9 cellular contexts compared by ENCODE assay signal in genomic region chr1:213564215-213564659, GRCh38.
A peak's percentile ranks its signal among the peaks of the same experiment; 100 is the strongest.
DNase-seq lines count a peak whose midpoint lies in the region; ATAC-seq, FAIRE-seq and TF ChIP-seq lines count a peak whose summit lies in the region.
"Had no signal": no experiment of that assay in that cellular context is flagged by ENCODE, and none has a peak within 500 bp of the region (broad histone marks: within the 10 kb centered on the region; RNA-seq: fewer than 3 reads in every experiment).

No MANE protein-coding gene starts in this region.

- H3K9me2 ChIP-seq in Loucy (replicated peaks; ENCODE audit: low read depth, low read length): no peaks in the 10 kb centered on the region

- no peak overlapping the region for H3K27ac ChIP-seq in keratinocyte (ENCODE audit: control insufficient read depth, insufficient read depth, low read length)

- no peaks in the 10 kb centered on the region for H3K4me1 Mint-ChIP-seq in T-helper 17 cell
- no peaks in the 10 kb centered on the region for H3K4me1 Mint-ChIP-seq in natural killer cell
- H3K4me1 Mint-ChIP-seq: central memory CD8-positive, alpha-beta T cell had no signal

- ATAC-seq in T-helper 17 cell (no peak), HG03460 (IDR thresholded peaks at IDR 0.05; ENCODE audit: unreplicated experiment) (no peak), natural killer cell (no peak)

- no peak for FAIRE-seq in keratinocyte (lab: Jason Lieb, UNC)

- intact Hi-C loops in natural killer cell (cut with micrococcal nuclease): no loop called here

- H3K4me2 ChIP-seq in Loucy (ENCODE audit: low read depth, low read length, poor library complexity, severe bottlenecking): no peak overlapping the region
- no peak overlapping the region for H3K4me2 ChIP-seq in keratinocyte (ENCODE audit: control insufficient read depth, extremely low read depth, insufficient read depth, low read depth, low read length)

- TF ChIP-seq CTCF in Loucy (conservative IDR thresholded peaks at IDR 0.05; ENCODE audit: low read length): peak; percentile 66
- peak; percentile 44 to 70 (median 54) for TF ChIP-seq CTCF in keratinocyte (optimal IDR thresholded peaks at IDR 0.05 in 1 of 3, IDR thresholded peaks at IDR 0.05 in 1 of 3, conservative IDR thresholded peaks at IDR 0.05 in 1 of 3; ENCODE audit: extremely low read depth in 1 of 3, insufficient read depth in 2 of 3, low read length in 3 of 3)
- TF ChIP-seq CTCF in natural killer cell (IDR thresholded peaks at IDR 0.05): no peak

- no peak overlapping the region for H3K4me3 ChIP-seq in Loucy (ENCODE audit: low read length, poor library complexity, severe bottlenecking)
- no peak overlapping the region for H3K4me3 ChIP-seq in keratinocyte (ENCODE audit: control insufficient read depth in 2 of 3, extremely low read depth in 1 of 3, insufficient read depth in 2 of 3, low read depth in 1 of 3, low read length in 3 of 3)

- no peaks in the 10 kb centered on the region for H3K36me3 Mint-ChIP-seq in T-helper 17 cell (ENCODE audit: low read depth)
- no peaks in the 10 kb centered on the region for H3K36me3 Mint-ChIP-seq in natural killer cell

- H3K27me3 ChIP-seq in Loucy (ENCODE audit: insufficient read depth, low read length, poor library complexity, severe bottlenecking) (no peaks in the 10 kb centered on the region), keratinocyte (ENCODE audit: control insufficient read depth, extremely low read depth, insufficient read depth, low read length) (no peaks in the 10 kb centered on the region)

- H3K4me3 Mint-ChIP-seq in T-helper 17 cell: no peak overlapping the region
- no peak overlapping the region for H3K4me3 Mint-ChIP-seq in natural killer cell
- H3K4me3 Mint-ChIP-seq: central memory CD8-positive, alpha-beta T cell had no signal

- H4K20me1 ChIP-seq in Loucy (ENCODE audit: insufficient read depth, low read length, poor library complexity, severe bottlenecking) (no peaks in the 10 kb centered on the region), keratinocyte (ENCODE audit: control insufficient read depth, extremely low read depth, insufficient read depth, low read length) (no peaks in the 10 kb centered on the region)

- H2AFZ ChIP-seq in Loucy (ENCODE audit: low read length): no peak overlapping the region
- H2AFZ ChIP-seq in keratinocyte (ENCODE audit: control insufficient read depth, low read length): no peak overlapping the region

- no peaks in the 10 kb centered on the region for H3K27me3 Mint-ChIP-seq in T-helper 17 cell
- no peaks in the 10 kb centered on the region for H3K27me3 Mint-ChIP-seq in natural killer cell (ENCODE audit: low read depth in 2 of 2)
- H3K27me3 Mint-ChIP-seq: central memory CD8-positive, alpha-beta T cell had no signal

- in situ Hi-C loops in G401 (cut with HindIII; ENCODE audit: low sequenced_read_pairs): no loop called here

- DNase-seq in DMS53 (lab: John Stamatoyannopoulos, UW) (peak; percentile 89), RPMI8226 (peak; percentile 19), keratinocyte (ENCODE audit: low read depth, low spot score) (no peak), T-helper 17 cell (no peak), G401 (ENCODE audit: low spot score) (no peak), natural killer cell (no peak)

- H3F3A ChIP-seq in Loucy (ENCODE audit: low read depth): no peaks in the 10 kb centered on the region

- H3K9me3 ChIP-seq in Loucy (ENCODE audit: insufficient read depth, low read depth, low read length) (no peaks in the 10 kb centered on the region), keratinocyte (ENCODE audit: control insufficient read depth, low read depth, low read length) (no peaks in the 10 kb centered on the region), T-helper 17 cell (ENCODE audit: control insufficient read depth, low read length, poor library complexity, severe bottlenecking) (no peaks in the 10 kb centered on the region)

- H3K9ac ChIP-seq in Loucy (ENCODE audit: low read depth, low read length, poor library complexity, severe bottlenecking): no peak overlapping the region
- H3K9ac ChIP-seq in keratinocyte (ENCODE audit: control insufficient read depth, extremely low read depth, insufficient read depth, low read length): no peak overlapping the region

- no peaks in the 10 kb centered on the region for H3K36me3 ChIP-seq in Loucy (ENCODE audit: insufficient read depth, low read length)
- H3K36me3 ChIP-seq in keratinocyte (ENCODE audit: control insufficient read depth in 2 of 2, extremely low read depth in 1 of 2, insufficient read depth in 2 of 2, low read length in 2 of 2): no peaks in the 10 kb centered on the region

- dilution Hi-C loops in keratinocyte (cut with MboI; ENCODE audit: extremely low pct_ligation_motif_present, low sequenced_read_pairs): no loop called here

- no peaks in the 10 kb centered on the region for H3K79me2 ChIP-seq in Loucy (ENCODE audit: insufficient read depth, low read length)
- H3K79me2 ChIP-seq in keratinocyte (ENCODE audit: control insufficient read depth, insufficient read depth, low read length): no peaks in the 10 kb centered on the region

- H3K9me1 ChIP-seq in keratinocyte (ENCODE audit: control insufficient read depth, extremely low read depth, insufficient read depth, low read length): no peaks in the 10 kb centered on the region

- no peak overlapping the region for H3K27ac Mint-ChIP-seq in T-helper 17 cell
- H3K27ac Mint-ChIP-seq in natural killer cell: no peak overlapping the region

- H3K4me1 ChIP-seq in Loucy (ENCODE audit: insufficient read depth, low read length, poor library complexity, severe bottlenecking) (no peaks in the 10 kb centered on the region), keratinocyte (ENCODE audit: control insufficient read depth, extremely low read depth, insufficient read depth, low read length) (no peaks in the 10 kb centered on the region)

- peaks cover 6 to 7% of the 10 kb centered on the region in 2 donors for H3K9me3 Mint-ChIP-seq in natural killer cell
- H3K9me3 Mint-ChIP-seq: central memory CD8-positive, alpha-beta T cell had no signal

Comparison
In these comparisons a context has a peak if more than half of its experiments do, and no peak if none do; other contexts are left out.
1. DNase-seq: peak in DMS53 (single experiment) and RPMI8226 (single experiment); none in keratinocyte (single experiment), T-helper 17 cell (0 of 3), G401 (single experiment) and natural killer cell (single experiment).